14 cellular contexts compared by ENCODE assay signal in the genomic region with DNA sequence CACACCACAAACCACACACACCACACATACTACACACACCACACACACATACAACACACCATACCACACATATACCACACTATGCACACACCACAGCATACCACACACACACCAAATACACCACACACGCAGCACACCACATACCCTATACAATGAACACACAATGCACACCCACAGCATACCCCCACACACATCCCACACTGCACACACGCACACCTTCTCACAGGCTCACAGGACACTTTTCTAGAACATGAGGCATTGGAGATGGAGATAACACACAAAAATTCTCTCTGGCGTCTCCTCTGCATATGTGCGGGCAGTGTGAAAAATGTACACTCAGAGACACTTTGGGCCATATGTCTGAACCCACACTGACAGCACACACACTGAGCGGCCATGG.
"Had no signal": no experiment of that assay in that cellular context is flagged by ENCODE, and none has a peak within 500 bp of the region (broad histone marks: within the 10 kb centered on the region; RNA-seq: fewer than 3 reads in every experiment).

No MANE protein-coding gene starts in this region.

- ATAC-seq: stimulated activated naive B cell treated with anti-CD40 and anti-IgM and Interleukin-4, amounts not matched to agents 10 μg/mL and 1 μg/mL and 100 μg/mL, for 72 hours had no signal

- H3K27ac Mint-ChIP-seq: activated naive CD4-positive, alpha-beta T cell treated with anti-CD3 and anti-CD28 coated beads, Interleukin-2, amount 50 U/mL, for 72 hours; mesothelial cell of epicardium; stimulated activated naive B cell treated with anti-CD40 and anti-IgM and Interleukin-4, amounts not matched to agents 10 μg/mL and 1 μg/mL and 100 μg/mL, for 72 hours had no signal

- H3K4me3 ChIP-seq: colonic mucosa, esophagus squamous epithelium, ovary had no signal

- H3K9me3 Mint-ChIP-seq: activated naive CD4-positive, alpha-beta T cell treated with anti-CD3 and anti-CD28 coated beads, Interleukin-2, amount 50 U/mL, for 72 hours; mesothelial cell of epicardium; neural crest cell; stimulated activated naive B cell treated with anti-CD40 and anti-IgM and Interleukin-4, amounts not matched to agents 10 μg/mL and 1 μg/mL and 100 μg/mL, for 72 hours had no signal

- H3K4me1 Mint-ChIP-seq: neural crest cell; stimulated activated naive B cell treated with anti-CD40 and anti-IgM and Interleukin-4, amounts not matched to agents 10 μg/mL and 1 μg/mL and 100 μg/mL, for 72 hours had no signal

- H3K4me1 ChIP-seq: colonic mucosa had no signal

- H3K36me3 Mint-ChIP-seq: activated naive CD4-positive, alpha-beta T cell treated with anti-CD3 and anti-CD28 coated beads, Interleukin-2, amount 50 U/mL, for 72 hours; mesothelial cell of epicardium; stimulated activated naive B cell treated with anti-CD40 and anti-IgM and Interleukin-4, amounts not matched to agents 10 μg/mL and 1 μg/mL and 100 μg/mL, for 72 hours had no signal

- H3K27me3 ChIP-seq: colonic mucosa, esophagus squamous epithelium, ovary had no signal

- H3K27me3 Mint-ChIP-seq: stimulated activated naive B cell treated with anti-CD40 and anti-IgM and Interleukin-4, amounts not matched to agents 10 μg/mL and 1 μg/mL and 100 μg/mL, for 72 hours had no signal

- H3K9me3 ChIP-seq: colonic mucosa, esophagus squamous epithelium, ovary had no signal

- H3K36me3 ChIP-seq: colonic mucosa, esophagus squamous epithelium, ovary had no signal

- DNase-seq: activated CD4-positive, alpha-beta T cell treated with anti-CD3 and anti-CD28 coated beads for 48 hours; activated gamma-delta T cell; caudate nucleus; esophagus squamous epithelium; hippocampal formation; kidney; stimulated activated CD4-positive, alpha-beta T cell treated with anti-CD3 and anti-CD28 coated beads, Interleukin-12 subunit alpha, Interleukin-12 subunit beta, amount 100 ng/mL, for 4 hours; stimulated activated naive B cell treated with anti-CD40 and anti-IgM and Interleukin-4, amounts not matched to agents 10 μg/mL and 1 μg/mL and 100 μg/mL, for 72 hours; substantia nigra had no signal

- H3K4me3 Mint-ChIP-seq: mesothelial cell of epicardium; neural crest cell; stimulated activated naive B cell treated with anti-CD40 and anti-IgM and Interleukin-4, amounts not matched to agents 10 μg/mL and 1 μg/mL and 100 μg/mL, for 72 hours had no signal

- H3K27ac ChIP-seq: colonic mucosa, esophagus squamous epithelium, ovary had no signal
